ENCODE assay signal across 1 cellular context in genomic region chr7:149815661-149816266, GRCh38.
TF ChIP-seq lines count a peak whose summit lies in the region.

No MANE protein-coding gene starts in this region.

TF ChIP-seq in IMR-90, 13 proteins besides CTCF, POLR2A, EP300 and RAD21:
- TF ChIP-seq ELK1 (IDR thresholded peaks at IDR 0.05; ENCODE audit: borderline replicate concordance, low read depth, low read length) (no peak), RFX5 (IDR thresholded peaks at IDR 0.05; ENCODE audit: low read depth, low read length) (no peak), USF2 (IDR thresholded peaks at IDR 0.05; ENCODE audit: low read depth, low read length) (no peak), CEBPB (IDR thresholded peaks at IDR 0.05; ENCODE audit: low read depth, low read length) (no peak), MAZ (IDR thresholded peaks at IDR 0.05; ENCODE audit: borderline replicate concordance, low read depth, low read length) (no peak), CHD1 (IDR thresholded peaks at IDR 0.05; ENCODE audit: low read depth, low read length) (no peak), SMC3 (IDR thresholded peaks at IDR 0.05; ENCODE audit: low read depth, low read length) (no peak), NFE2L2 (IDR thresholded peaks at IDR 0.05; ENCODE audit: low read depth, low read length) (no peak), RCOR1 (IDR thresholded peaks at IDR 0.05; ENCODE audit: insufficient replicate concordance, low read length) (no peak), BHLHE40 (IDR thresholded peaks at IDR 0.05; ENCODE audit: low read depth, low read length) (no peak), MAFK (IDR thresholded peaks at IDR 0.05; ENCODE audit: low read depth, low read length) (no peak), MXI1 (IDR thresholded peaks at IDR 0.05; ENCODE audit: borderline replicate concordance, low read depth, low read length) (no peak), FOS (IDR thresholded peaks at IDR 0.05; ENCODE audit: low read depth, low read length) (no peak)
